In genomic region chr19:10525636-10526035, GRCh38 we compare ENCODE assay signal across 8 cellular contexts. TPM values are rescaled to one million over a fixed set of nuclear protein-coding genes. Genes with fewer than 3 reads are reported as not detected.
"Had no signal": no experiment of that assay in that cellular context is flagged by ENCODE, and none has a peak within 500 bp of the region (broad histone marks: within the 10 kb centered on the region; RNA-seq: fewer than 3 reads in every experiment).

No MANE protein-coding gene starts in this region.

- FAIRE-seq: G401.6, GM12878, GM12891, GM12892, GM18507, GM19239 had no signal

- DNase-seq: GDM1, GF-D8 had no signal

- ATAC-seq: GM12878 had no signal

RNA-seq across cellular contexts. Expression of gene S1PR5, which starts 8.4 kb away (rescaled TPM):
- total RNA-seq: GM12878 had no signal
